1 cellular context compared by ENCODE assay signal in the genomic region with DNA sequence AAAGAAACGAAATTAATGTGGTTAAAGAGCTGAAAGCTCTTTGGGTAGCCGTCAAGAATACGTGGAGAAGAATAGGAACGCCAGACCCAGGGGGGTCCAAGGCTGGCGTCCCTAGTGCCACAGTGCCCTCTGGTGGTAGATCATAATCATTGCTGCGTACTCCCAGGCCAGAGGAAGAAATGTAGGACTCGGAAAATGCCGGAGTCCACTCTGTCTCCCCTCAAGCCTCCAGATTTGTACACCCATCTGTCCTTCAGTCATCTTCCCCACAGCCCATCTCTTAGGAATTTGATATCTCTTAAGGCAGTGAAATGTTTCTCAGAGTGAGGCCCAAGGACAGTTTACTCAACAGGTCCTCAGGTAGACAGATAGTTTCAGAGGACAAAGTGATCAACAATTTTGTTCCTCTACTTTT.
TF ChIP-seq lines count a peak whose summit lies in the region.

No MANE protein-coding gene starts in this region.

TF ChIP-seq in GM12878, 131 proteins besides CTCF, POLR2A, EP300 and RAD21 (continued from another document):
- TF ChIP-seq SRF (IDR thresholded peaks at IDR 0.05; ENCODE audit: low read depth in 2 of 2, low read length in 2 of 2) (no peak), TAF1 (IDR thresholded peaks at IDR 0.05; ENCODE audit: borderline replicate concordance, low read depth, low read length) (no peak), STAT3 (IDR thresholded peaks at IDR 0.05; ENCODE audit: low read depth, low read length) (no peak), BRCA1 (IDR thresholded peaks at IDR 0.05; ENCODE audit: low read depth, low read length) (no peak), NBN (IDR thresholded peaks at IDR 0.05) (0 out of 2 replicates have a peak, but pooled peaks have one; percentile 31), IRF4 (IDR thresholded peaks at IDR 0.05; ENCODE audit: low read depth, low read length) (peak; percentile 50; the same call in 1 of the 2 replicates), JUNB (IDR thresholded peaks at IDR 0.05) (no peak), RFX5 (IDR thresholded peaks at IDR 0.05; ENCODE audit: low read depth, low read length) (no peak), WRNIP1 (IDR thresholded peaks at IDR 0.05; ENCODE audit: borderline replicate concordance, low read depth, low read length) (no peak), YY1 (IDR thresholded peaks at IDR 0.05; ENCODE audit: low read depth, low read length) (peak; percentile 65; the same call in 1 of the 2 replicates), RB1 (IDR thresholded peaks at IDR 0.05; ENCODE audit: borderline replicate concordance) (peak; percentile 24; the same call in 1 of the 2 replicates)
- TF ChIP-seq, protein P1, sequence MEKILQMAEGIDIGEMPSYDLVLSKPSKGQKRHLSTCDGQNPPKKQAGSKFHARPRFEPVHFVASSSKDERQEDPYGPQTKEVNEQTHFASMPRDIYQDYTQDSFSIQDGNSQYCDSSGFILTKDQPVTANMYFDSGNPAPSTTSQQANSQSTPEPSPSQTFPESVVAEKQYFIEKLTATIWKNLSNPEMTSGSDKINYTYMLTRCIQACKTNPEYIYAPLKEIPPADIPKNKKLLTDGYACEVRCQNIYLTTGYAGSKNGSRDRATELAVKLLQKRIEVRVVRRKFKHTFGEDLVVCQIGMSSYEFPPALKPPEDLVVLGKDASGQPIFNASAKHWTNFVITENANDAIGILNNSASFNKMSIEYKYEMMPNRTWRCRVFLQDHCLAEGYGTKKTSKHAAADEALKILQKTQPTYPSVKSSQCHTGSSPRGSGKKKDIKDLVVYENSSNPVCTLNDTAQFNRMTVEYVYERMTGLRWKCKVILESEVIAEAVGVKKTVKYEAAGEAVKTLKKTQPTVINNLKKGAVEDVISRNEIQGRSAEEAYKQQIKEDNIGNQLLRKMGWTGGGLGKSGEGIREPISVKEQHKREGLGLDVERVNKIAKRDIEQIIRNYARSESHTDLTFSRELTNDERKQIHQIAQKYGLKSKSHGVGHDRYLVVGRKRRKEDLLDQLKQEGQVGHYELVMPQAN (conservative IDR thresholded peaks at IDR 0.05) = no peak
- TF ChIP-seq, protein P2, sequence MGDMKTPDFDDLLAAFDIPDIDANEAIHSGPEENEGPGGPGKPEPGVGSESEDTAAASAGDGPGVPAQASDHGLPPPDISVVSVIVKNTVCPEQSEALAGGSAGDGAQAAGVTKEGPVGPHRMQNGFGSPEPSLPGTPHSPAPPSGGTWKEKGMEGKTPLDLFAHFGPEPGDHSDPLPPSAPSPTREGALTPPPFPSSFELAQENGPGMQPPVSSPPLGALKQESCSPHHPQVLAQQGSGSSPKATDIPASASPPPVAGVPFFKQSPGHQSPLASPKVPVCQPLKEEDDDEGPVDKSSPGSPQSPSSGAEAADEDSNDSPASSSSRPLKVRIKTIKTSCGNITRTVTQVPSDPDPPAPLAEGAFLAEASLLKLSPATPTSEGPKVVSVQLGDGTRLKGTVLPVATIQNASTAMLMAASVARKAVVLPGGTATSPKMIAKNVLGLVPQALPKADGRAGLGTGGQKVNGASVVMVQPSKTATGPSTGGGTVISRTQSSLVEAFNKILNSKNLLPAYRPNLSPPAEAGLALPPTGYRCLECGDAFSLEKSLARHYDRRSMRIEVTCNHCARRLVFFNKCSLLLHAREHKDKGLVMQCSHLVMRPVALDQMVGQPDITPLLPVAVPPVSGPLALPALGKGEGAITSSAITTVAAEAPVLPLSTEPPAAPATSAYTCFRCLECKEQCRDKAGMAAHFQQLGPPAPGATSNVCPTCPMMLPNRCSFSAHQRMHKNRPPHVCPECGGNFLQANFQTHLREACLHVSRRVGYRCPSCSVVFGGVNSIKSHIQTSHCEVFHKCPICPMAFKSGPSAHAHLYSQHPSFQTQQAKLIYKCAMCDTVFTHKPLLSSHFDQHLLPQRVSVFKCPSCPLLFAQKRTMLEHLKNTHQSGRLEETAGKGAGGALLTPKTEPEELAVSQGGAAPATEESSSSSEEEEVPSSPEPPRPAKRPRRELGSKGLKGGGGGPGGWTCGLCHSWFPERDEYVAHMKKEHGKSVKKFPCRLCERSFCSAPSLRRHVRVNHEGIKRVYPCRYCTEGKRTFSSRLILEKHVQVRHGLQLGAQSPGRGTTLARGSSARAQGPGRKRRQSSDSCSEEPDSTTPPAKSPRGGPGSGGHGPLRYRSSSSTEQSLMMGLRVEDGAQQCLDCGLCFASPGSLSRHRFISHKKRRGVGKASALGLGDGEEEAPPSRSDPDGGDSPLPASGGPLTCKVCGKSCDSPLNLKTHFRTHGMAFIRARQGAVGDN (IDR thresholded peaks at IDR 0.05) = no peak
